21 cellular contexts compared by ENCODE assay signal in genomic region chr22:28831140-28832072, GRCh38.
"Had no signal": no experiment of that assay in that cellular context is flagged by ENCODE, and none has a peak within 500 bp of the region (broad histone marks: within the 10 kb centered on the region; RNA-seq: fewer than 3 reads in every experiment).

No MANE protein-coding gene starts in this region.

- H3K27me3 ChIP-seq: esophagus muscularis mucosa, heart right ventricle, sigmoid colon, tibial artery had no signal

- H3K9me3 Mint-ChIP-seq: activated CD4-positive, alpha-beta memory T cell treated with anti-CD3 and anti-CD28 coated beads, Interleukin-2, amount 10 ng/mL, durations not matched to agents 7 days and 5 days; activated naive CD8-positive, alpha-beta T cell treated with anti-CD3 and anti-CD28 coated beads, Interleukin-2, amount 50 U/mL, for 24 hours; stimulated activated naive B cell treated with anti-CD40 and anti-IgM and Interleukin-4, amounts not matched to agents 10 μg/mL and 1 μg/mL and 100 μg/mL, for 72 hours had no signal

- H3K27ac ChIP-seq: esophagus muscularis mucosa, heart right ventricle, parathyroid adenoma, sigmoid colon, tibial artery had no signal

- ATAC-seq: activated CD8-positive, alpha-beta memory T cell treated with anti-CD3 and anti-CD28 coated beads, Interleukin-2, amount 10 ng/mL, durations not matched to agents 7 days and 5 days; activated naive CD8-positive, alpha-beta T cell treated with anti-CD3 and anti-CD28 coated beads, Interleukin-2, amount 50 U/mL, for 24 hours; left ventricle myocardium superior; stimulated activated naive B cell treated with anti-CD40 and anti-IgM and Interleukin-4, amounts not matched to agents 10 μg/mL and 1 μg/mL and 100 μg/mL, for 72 hours had no signal

- H3K27me3 Mint-ChIP-seq: activated CD4-positive, alpha-beta memory T cell treated with anti-CD3 and anti-CD28 coated beads, Interleukin-2, amount 10 ng/mL, durations not matched to agents 7 days and 5 days; activated naive CD8-positive, alpha-beta T cell treated with anti-CD3 and anti-CD28 coated beads, Interleukin-2, amount 50 U/mL, for 24 hours; stimulated activated naive B cell treated with anti-CD40 and anti-IgM and Interleukin-4, amounts not matched to agents 10 μg/mL and 1 μg/mL and 100 μg/mL, for 72 hours had no signal

- H3K9ac ChIP-seq: parathyroid adenoma had no signal

- H3K4me3 ChIP-seq: esophagus muscularis mucosa, heart right ventricle, sigmoid colon, tibial artery had no signal

- H3K27ac Mint-ChIP-seq: activated CD4-positive, alpha-beta memory T cell treated with anti-CD3 and anti-CD28 coated beads, Interleukin-2, amount 10 ng/mL, durations not matched to agents 7 days and 5 days; activated CD8-positive, alpha-beta memory T cell treated with anti-CD3 and anti-CD28 coated beads, Interleukin-2, amount 10 ng/mL, durations not matched to agents 7 days and 5 days; activated naive CD8-positive, alpha-beta T cell treated with anti-CD3 and anti-CD28 coated beads, Interleukin-2, amount 50 U/mL, for 24 hours; brain; stimulated activated naive B cell treated with anti-CD40 and anti-IgM and Interleukin-4, amounts not matched to agents 10 μg/mL and 1 μg/mL and 100 μg/mL, for 72 hours had no signal

- H3K36me3 ChIP-seq: esophagus muscularis mucosa, tibial artery had no signal

- FAIRE-seq: endothelial cell of umbilical vein, urothelium cell line had no signal

- DNase-seq: activated CD4-positive, alpha-beta memory T cell treated with anti-CD3 and anti-CD28 coated beads, Interleukin-2, amount 10 ng/mL, durations not matched to agents 7 days and 5 days; activated CD4-positive, alpha-beta T cell treated with anti-CD3 and anti-CD28 coated beads for 48 hours; activated CD4-positive, CD25-positive, alpha-beta regulatory T cell; activated CD8-positive, alpha-beta memory T cell treated with anti-CD3 and anti-CD28 coated beads, Interleukin-2, amount 10 ng/mL, durations not matched to agents 7 days and 5 days; activated naive CD8-positive, alpha-beta T cell treated with anti-CD3 and anti-CD28 coated beads, Interleukin-2, amount 50 U/mL, for 24 hours; anterior cingulate cortex; cortex of kidney; effector CD4-positive, alpha-beta T cell; heart right ventricle; kidney glomerular epithelial cell; left ventricle myocardium superior; sigmoid colon; stimulated activated CD4-positive, alpha-beta T cell treated with anti-CD3 and anti-CD28 coated beads, Interleukin-4, amount 100 ng/mL, for 4 hours; stimulated activated naive B cell treated with anti-CD40 and anti-IgM and Interleukin-4, amounts not matched to agents 10 μg/mL and 1 μg/mL and 100 μg/mL, for 72 hours; substantia nigra; tibial artery had no signal

- H3K9me3 ChIP-seq: esophagus muscularis mucosa, heart right ventricle, sigmoid colon, tibial artery had no signal

- H3K4me3 Mint-ChIP-seq: activated CD4-positive, alpha-beta memory T cell treated with anti-CD3 and anti-CD28 coated beads, Interleukin-2, amount 10 ng/mL, durations not matched to agents 7 days and 5 days; activated CD8-positive, alpha-beta memory T cell treated with anti-CD3 and anti-CD28 coated beads, Interleukin-2, amount 10 ng/mL, durations not matched to agents 7 days and 5 days; activated naive CD8-positive, alpha-beta T cell treated with anti-CD3 and anti-CD28 coated beads, Interleukin-2, amount 50 U/mL, for 24 hours; brain; stimulated activated naive B cell treated with anti-CD40 and anti-IgM and Interleukin-4, amounts not matched to agents 10 μg/mL and 1 μg/mL and 100 μg/mL, for 72 hours had no signal
